In the genomic region with DNA sequence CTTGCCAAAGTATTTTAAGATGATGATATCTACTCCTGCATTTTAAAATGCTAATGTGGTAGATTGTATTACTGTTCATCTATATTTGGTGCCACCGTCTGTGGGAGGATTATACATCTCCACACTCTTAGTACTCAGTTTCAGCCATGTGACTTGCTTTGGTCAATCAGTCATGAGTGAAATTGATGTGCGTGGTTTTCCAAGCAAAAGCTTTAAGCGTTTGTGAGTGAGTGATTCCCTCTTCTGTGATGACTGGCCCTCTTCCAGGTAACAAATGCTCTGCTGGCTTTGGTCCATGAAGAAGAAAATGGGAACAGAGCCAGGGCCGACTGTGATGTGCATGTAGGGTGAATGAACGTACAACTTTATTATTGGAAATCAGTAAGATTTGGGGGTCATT, we compare ENCODE assay signal across 1 cellular context.
TF ChIP-seq lines count a peak whose summit lies in the region.

No MANE protein-coding gene starts in this region.

TF ChIP-seq in K562, 482 proteins besides CTCF, POLR2A, EP300 and RAD21 (continued from another document):
- TF ChIP-seq, protein P1, sequence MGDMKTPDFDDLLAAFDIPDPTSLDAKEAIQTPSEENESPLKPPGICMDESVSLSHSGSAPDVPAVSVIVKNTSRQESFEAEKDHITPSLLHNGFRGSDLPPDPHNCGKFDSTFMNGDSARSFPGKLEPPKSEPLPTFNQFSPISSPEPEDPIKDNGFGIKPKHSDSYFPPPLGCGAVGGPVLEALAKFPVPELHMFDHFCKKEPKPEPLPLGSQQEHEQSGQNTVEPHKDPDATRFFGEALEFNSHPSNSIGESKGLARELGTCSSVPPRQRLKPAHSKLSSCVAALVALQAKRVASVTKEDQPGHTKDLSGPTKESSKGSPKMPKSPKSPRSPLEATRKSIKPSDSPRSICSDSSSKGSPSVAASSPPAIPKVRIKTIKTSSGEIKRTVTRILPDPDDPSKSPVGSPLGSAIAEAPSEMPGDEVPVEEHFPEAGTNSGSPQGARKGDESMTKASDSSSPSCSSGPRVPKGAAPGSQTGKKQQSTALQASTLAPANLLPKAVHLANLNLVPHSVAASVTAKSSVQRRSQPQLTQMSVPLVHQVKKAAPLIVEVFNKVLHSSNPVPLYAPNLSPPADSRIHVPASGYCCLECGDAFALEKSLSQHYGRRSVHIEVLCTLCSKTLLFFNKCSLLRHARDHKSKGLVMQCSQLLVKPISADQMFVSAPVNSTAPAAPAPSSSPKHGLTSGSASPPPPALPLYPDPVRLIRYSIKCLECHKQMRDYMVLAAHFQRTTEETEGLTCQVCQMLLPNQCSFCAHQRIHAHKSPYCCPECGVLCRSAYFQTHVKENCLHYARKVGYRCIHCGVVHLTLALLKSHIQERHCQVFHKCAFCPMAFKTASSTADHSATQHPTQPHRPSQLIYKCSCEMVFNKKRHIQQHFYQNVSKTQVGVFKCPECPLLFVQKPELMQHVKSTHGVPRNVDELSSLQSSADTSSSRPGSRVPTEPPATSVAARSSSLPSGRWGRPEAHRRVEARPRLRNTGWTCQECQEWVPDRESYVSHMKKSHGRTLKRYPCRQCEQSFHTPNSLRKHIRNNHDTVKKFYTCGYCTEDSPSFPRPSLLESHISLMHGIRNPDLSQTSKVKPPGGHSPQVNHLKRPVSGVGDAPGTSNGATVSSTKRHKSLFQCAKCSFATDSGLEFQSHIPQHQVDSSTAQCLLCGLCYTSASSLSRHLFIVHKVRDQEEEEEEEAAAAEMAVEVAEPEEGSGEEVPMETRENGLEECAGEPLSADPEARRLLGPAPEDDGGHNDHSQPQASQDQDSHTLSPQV (IDR thresholded peaks at IDR 0.05) = no peak
- TF ChIP-seq, protein P2, sequence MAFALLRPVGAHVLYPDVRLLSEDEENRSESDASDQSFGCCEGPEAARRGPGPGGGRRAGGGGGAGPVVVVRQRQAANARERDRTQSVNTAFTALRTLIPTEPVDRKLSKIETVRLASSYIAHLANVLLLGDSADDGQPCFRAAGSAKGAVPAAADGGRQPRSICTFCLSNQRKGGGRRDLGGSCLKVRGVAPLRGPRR (CRISPR knock-in tag; IDR thresholded peaks at IDR 0.05) = no peak
- TF ChIP-seq CBX1 (IDR thresholded peaks at IDR 0.05; ENCODE audit: low read depth) = no peak
- no peak for TF ChIP-seq NRF1 (conservative IDR thresholded peaks at IDR 0.05 in 1 of 2, IDR thresholded peaks at IDR 0.05 in 1 of 2)
- TF ChIP-seq FOXJ2 (tag; IDR thresholded peaks at IDR 0.05) = peak; percentile 26; the same call in 1 of the 2 replicates
- TF ChIP-seq, protein P3, sequence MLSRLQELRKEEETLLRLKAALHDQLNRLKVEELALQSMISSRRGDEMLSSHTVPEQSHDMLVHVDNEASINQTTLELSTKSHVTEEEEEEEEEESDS (CRISPR knock-in tag; IDR thresholded peaks at IDR 0.05) = no peak
- no peak for TF ChIP-seq NEUROD1 (IDR thresholded peaks at IDR 0.05; ENCODE audit: borderline replicate concordance, low read depth, low read length, partially characterized antibody)
- TF ChIP-seq CTBP1 (IDR thresholded peaks at IDR 0.05; ENCODE audit: borderline replicate concordance) = peak; percentile 18; the same call in 1 of the 2 replicates
